1 cellular context compared by ENCODE assay signal in genomic region chr9:34611811-34612787, GRCh38.
TF ChIP-seq lines count a peak whose summit lies in the region.

A gene with protein sequence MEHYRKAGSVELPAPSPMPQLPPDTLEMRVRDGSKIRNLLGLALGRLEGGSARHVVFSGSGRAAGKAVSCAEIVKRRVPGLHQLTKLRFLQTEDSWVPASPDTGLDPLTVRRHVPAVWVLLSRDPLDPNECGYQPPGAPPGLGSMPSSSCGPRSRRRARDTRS (minus strand): TSS chr9:34612097. CDS start chr9:34611296, 801 bp downstream.

TF ChIP-seq in SK-N-SH, 30 proteins besides CTCF, POLR2A, EP300 and RAD21 (continued from another document):
- TF ChIP-seq MEF2A (IDR thresholded peaks at IDR 0.05; ENCODE audit: borderline replicate concordance, low read depth): no peak
- peak; percentile 50; the same call in 1 of the 2 replicates for TF ChIP-seq PBX3 (IDR thresholded peaks at IDR 0.05)
- TF ChIP-seq GATA2 (CRISPR knock-in tag; IDR thresholded peaks at IDR 0.05): no peak
- TF ChIP-seq REST (IDR thresholded peaks at IDR 0.05; ENCODE audit: low read depth, low read length): no peak
- no peak for TF ChIP-seq FOXM1 (IDR thresholded peaks at IDR 0.05; ENCODE audit: low read depth)
- TF ChIP-seq YY1 (IDR thresholded peaks at IDR 0.05; ENCODE audit: low read depth): peak; percentile 86
- 0 out of 2 replicates have a peak, but pooled peaks have one; percentile 39 for TF ChIP-seq SIN3A (IDR thresholded peaks at IDR 0.05; ENCODE audit: borderline replicate concordance, low read depth, low read length)
